Comparison of ENCODE assay signal across 9 cellular contexts in genomic region chr4:55736605-55737183, GRCh38.
A peak's percentile ranks its signal among the peaks of the same experiment; 100 is the strongest.
DNase-seq lines count a peak whose midpoint lies in the region; ATAC-seq and TF ChIP-seq lines count a peak whose summit lies in the region.
"Had no signal": no experiment of that assay in that cellular context is flagged by ENCODE, and none has a peak within 500 bp of the region (broad histone marks: within the 10 kb centered on the region; RNA-seq: fewer than 3 reads in every experiment).

No MANE protein-coding gene starts in this region.

- TF ChIP-seq EP300 in stomach (IDR thresholded peaks at IDR 0.05) = no peak

- H3K4me1 ChIP-seq in left ventricle myocardium inferior (no peaks in the 10 kb centered on the region), right cardiac atrium (ENCODE audit: control insufficient read depth, insufficient read depth, low read length) (no peaks in the 10 kb centered on the region), PC-3 (ENCODE audit: insufficient read depth, low read length) (peaks cover 15% of the 10 kb centered on the region), stomach (no peaks in the 10 kb centered on the region)
- H3K4me1 ChIP-seq: pancreas had no signal

- no peak overlapping the region for H3K4me2 ChIP-seq in PC-3 (ENCODE audit: low read length)

- H3K9me3 ChIP-seq in left ventricle myocardium inferior (replicated peaks) (no peaks in the 10 kb centered on the region), right cardiac atrium (ENCODE audit: control insufficient read depth, low read length) (no peaks in the 10 kb centered on the region), PC-3 (ENCODE audit: low read length) (no peaks in the 10 kb centered on the region), stomach (no peaks in the 10 kb centered on the region)
- H3K9me3 ChIP-seq: pancreas had no signal

- no peaks in the 10 kb centered on the region for H3F3A ChIP-seq in PC-3 (ENCODE audit: low read length, unreplicated experiment)

- peak; percentile 45 for TF ChIP-seq CTCF in left ventricle myocardium inferior (IDR thresholded peaks at IDR 0.05; ENCODE audit: borderline replicate concordance)
- peak; percentile 77 for TF ChIP-seq CTCF in PC-3 (conservative IDR thresholded peaks at IDR 0.05; ENCODE audit: low read depth, low read length)
- peak; percentile 35 for TF ChIP-seq CTCF in fibroblast of mammary gland (conservative IDR thresholded peaks at IDR 0.05; ENCODE audit: control insufficient read depth, insufficient read depth, low read depth, low read length)
- peak in 2 of 7 experiments; percentile 32 to 39 for TF ChIP-seq CTCF in stomach (IDR thresholded peaks at IDR 0.05)

- ATAC-seq in right cardiac atrium = no peak
- no peak for ATAC-seq in PC-3
- ATAC-seq in HG03175 (IDR thresholded peaks at IDR 0.05; ENCODE audit: unreplicated experiment) = no peak
- ATAC-seq in HG02840 (IDR thresholded peaks at IDR 0.05; ENCODE audit: low FRiP score, unreplicated experiment) = no peak
- ATAC-seq: pancreas had no signal

- no peaks in the 10 kb centered on the region for H4K20me1 ChIP-seq in PC-3 (ENCODE audit: low read length)

- H3K9me2 ChIP-seq in PC-3 (replicated peaks; ENCODE audit: low read length) = no peaks in the 10 kb centered on the region

- H2AFZ ChIP-seq in PC-3 (ENCODE audit: low read length) = no peak overlapping the region

- no peaks in the 10 kb centered on the region for H3K36me3 ChIP-seq in left ventricle myocardium inferior
- no peaks in the 10 kb centered on the region for H3K36me3 ChIP-seq in PC-3 (ENCODE audit: low read depth, low read length)
- no peaks in the 10 kb centered on the region for H3K36me3 ChIP-seq in stomach
- H3K36me3 ChIP-seq: pancreas had no signal

- no peak for TF ChIP-seq POLR2A in stomach (IDR thresholded peaks at IDR 0.05)

- no peak overlapping the region for H3K27ac ChIP-seq in left ventricle myocardium inferior (replicated peaks)
- no peak overlapping the region for H3K27ac ChIP-seq in right cardiac atrium (ENCODE audit: low read length)
- no peak overlapping the region for H3K27ac ChIP-seq in PC-3 (ENCODE audit: low read length)
- no peak overlapping the region for H3K27ac ChIP-seq in stomach
- H3K27ac ChIP-seq: pancreas had no signal

- intact Hi-C loops in left ventricle myocardium inferior (cut with micrococcal nuclease) (no loop called here), right cardiac atrium (cut with DNase I) (no loop called here), PC-3 (cut with micrococcal nuclease) (loop anchor here (1.0 to 5.0 kb wide), 6 partner anchors 100 to 1414 kb away; partner anchors contain the start of gene NMU), stomach (cut with DNase I; ENCODE audit: low total_unique reads) (no loop called here)

- H3K4me3 ChIP-seq in left ventricle myocardium inferior = no peak overlapping the region
- no peak overlapping the region for H3K4me3 ChIP-seq in right cardiac atrium (ENCODE audit: low read length)
- no peak overlapping the region for H3K4me3 ChIP-seq in PC-3 (ENCODE audit: low read length)
- H3K4me3 ChIP-seq in fibroblast of mammary gland (ENCODE audit: control insufficient read depth, low read depth, low read length) = no peak overlapping the region
- no peak overlapping the region for H3K4me3 ChIP-seq in stomach
- H3K4me3 ChIP-seq: pancreas had no signal

- CTCF ChIA-PET in PC-3 (lab: Charles Lee) = interaction anchor here (0.5 to 1.0 kb wide), 3 partner anchors 187 to 553 kb away, joined by 3 to 5 read pairs (median 3); no protein-coding TSS in a partner anchor

- WGBS in right cardiac atrium = 26% methylated on average over 3 of the region's 3 CpGs
- WGBS in stomach, 5 donors = 13 to 25% (median 16%) methylated on average over 3 of the region's 3 CpGs

- H3K9ac ChIP-seq in PC-3 (ENCODE audit: low read length) = no peak overlapping the region

- H3K27me3 ChIP-seq in left ventricle myocardium inferior (ENCODE audit: low read depth) = peaks cover 37% of the 10 kb centered on the region
- H3K27me3 ChIP-seq in right cardiac atrium (ENCODE audit: control insufficient read depth, insufficient read depth) = no peaks in the 10 kb centered on the region
- no peaks in the 10 kb centered on the region for H3K27me3 ChIP-seq in PC-3 (ENCODE audit: low read length)
- no peaks in the 10 kb centered on the region for H3K27me3 ChIP-seq in stomach
- H3K27me3 ChIP-seq: pancreas had no signal

- no peak for DNase-seq in left ventricle myocardium inferior
- no peak for DNase-seq in right cardiac atrium
- peak; percentile 64 for DNase-seq in PC-3
- peak; percentile 30 for DNase-seq in fibroblast of mammary gland (ENCODE audit: low read depth)
- DNase-seq in stomach = no peak
- no peak for DNase-seq in islet precursor cell
- DNase-seq: pancreas had no signal

- H3K79me2 ChIP-seq in PC-3 (ENCODE audit: low read length) = no peaks in the 10 kb centered on the region

- POLR2A ChIA-PET in PC-3 (lab: Charles Lee; ENCODE audit: unreplicated experiment) = interaction anchor here (0.6 kb wide), 1 partner anchor 191 kb away, joined by 7 read pairs; no protein-coding TSS in a partner anchor

- BruUV-seq in PC-3 (replicated peaks; lab: Mats Ljungman, UMichigan) = no TSS peak

Comparison
In these comparisons a context has a peak if more than half of its experiments do, and no peak if none do; other contexts are left out.
1. DNase-seq: peak in PC-3 (single experiment) and fibroblast of mammary gland (single experiment); none in left ventricle myocardium inferior (single experiment), right cardiac atrium (0 of 3), stomach (single experiment) and islet precursor cell (single experiment).